In genomic region chr15:76905855-76906254, GRCh38 we compare ENCODE assay signal across 9 cellular contexts. TPM values are rescaled to one million over a fixed set of nuclear protein-coding genes. Genes with fewer than 3 reads are reported as not detected.
DNase-seq lines count a peak whose midpoint lies in the region; ATAC-seq, FAIRE-seq and TF ChIP-seq lines count a peak whose summit lies in the region.
"Had no signal": no experiment of that assay in that cellular context is flagged by ENCODE, and none has a peak within 500 bp of the region (broad histone marks: within the 10 kb centered on the region; RNA-seq: fewer than 3 reads in every experiment).

No MANE protein-coding gene starts in this region.

- H3K36me3 ChIP-seq in SK-N-MC (ENCODE audit: insufficient read depth, low read length) (no peaks in the 10 kb centered on the region), gastroesophageal sphincter (no peaks in the 10 kb centered on the region)

- ATAC-seq in gastroesophageal sphincter, result no peak
- no peak for ATAC-seq in HG02678 (IDR thresholded peaks at IDR 0.05; ENCODE audit: unreplicated experiment)
- no peak for ATAC-seq in GM19023 (IDR thresholded peaks at IDR 0.05; ENCODE audit: unreplicated experiment)

- DNase-seq in GM12865 (ENCODE audit: low read depth) (no peak), SK-N-MC (ENCODE audit: low read depth, low spot score) (no peak), retinal pigment epithelial cell (ENCODE audit: low read depth) (no peak), RCC 7860 (ENCODE audit: low spot score) (no peak), globus pallidus (ENCODE audit: low spot score) (no peak)

- H3K4me3 ChIP-seq in GM12865 (ENCODE audit: low read depth, low read length) (peak overlapping the region; percentile 70), SK-N-MC (peak overlapping the region; percentile 92), gastroesophageal sphincter (peak overlapping the region; percentile 74 to 99), retinal pigment epithelial cell (ENCODE audit: low read length) (peak overlapping the region; percentile 79)

- peak overlapping the region; percentile 47; the same call in 1 of the 2 replicates for H3K27ac ChIP-seq in SK-N-MC
- peak overlapping the region; percentile 30 to 95 (median 90) for H3K27ac ChIP-seq in gastroesophageal sphincter

- TF ChIP-seq EP300 in gastroesophageal sphincter (IDR thresholded peaks at IDR 0.05), result no peak

- 18 to 19% methylated on average over 9 of the region's 9 CpGs for WGBS in gastroesophageal sphincter (ENCODE audit: low coverage in 1 of 2), 2 donors

- no peak for FAIRE-seq in RCC 7860 (lab: Jason Lieb, UNC)
- FAIRE-seq: bronchial epithelial cell had no signal

- H3K4me1 ChIP-seq in gastroesophageal sphincter, result peaks cover 3 to 33% (median 4%) of the 10 kb centered on the region in 3 donors

- TF ChIP-seq CTCF in GM12865 (IDR thresholded peaks at IDR 0.05; ENCODE audit: insufficient read depth, low read depth, low read length, missing control alignments), result no peak
- TF ChIP-seq CTCF in gastroesophageal sphincter (IDR thresholded peaks at IDR 0.05), result no peak
- TF ChIP-seq CTCF in retinal pigment epithelial cell (conservative IDR thresholded peaks at IDR 0.05; ENCODE audit: low read depth, low read length), result no peak

- H3K9me3 ChIP-seq in SK-N-MC (ENCODE audit: low read depth, low read length) (no peaks in the 10 kb centered on the region), gastroesophageal sphincter (no peaks in the 10 kb centered on the region)

- peak overlapping the region; percentile 60 for H3K9ac ChIP-seq in SK-N-MC (ENCODE audit: insufficient read length)

- TF ChIP-seq POLR2A in gastroesophageal sphincter (IDR thresholded peaks at IDR 0.05), result no peak

- no peaks in the 10 kb centered on the region for H3K27me3 ChIP-seq in gastroesophageal sphincter

RNA-seq across cellular contexts. Expression of gene SCAPER, which starts 0.7 kb away (rescaled TPM):
- total RNA-seq in gastroesophageal sphincter, result 10 to 100 TPM; 21.5 to 34.3 (median 28.7) TPM

RNA-seq across cellular contexts. Expression of gene RCN2, which starts 25.7 kb away (rescaled TPM):
- total RNA-seq in gastroesophageal sphincter, result 10 to 100 TPM; 37.8 to 66.9 (median 49.7) TPM
